13 cellular contexts compared by ENCODE assay signal in the genomic region with DNA sequence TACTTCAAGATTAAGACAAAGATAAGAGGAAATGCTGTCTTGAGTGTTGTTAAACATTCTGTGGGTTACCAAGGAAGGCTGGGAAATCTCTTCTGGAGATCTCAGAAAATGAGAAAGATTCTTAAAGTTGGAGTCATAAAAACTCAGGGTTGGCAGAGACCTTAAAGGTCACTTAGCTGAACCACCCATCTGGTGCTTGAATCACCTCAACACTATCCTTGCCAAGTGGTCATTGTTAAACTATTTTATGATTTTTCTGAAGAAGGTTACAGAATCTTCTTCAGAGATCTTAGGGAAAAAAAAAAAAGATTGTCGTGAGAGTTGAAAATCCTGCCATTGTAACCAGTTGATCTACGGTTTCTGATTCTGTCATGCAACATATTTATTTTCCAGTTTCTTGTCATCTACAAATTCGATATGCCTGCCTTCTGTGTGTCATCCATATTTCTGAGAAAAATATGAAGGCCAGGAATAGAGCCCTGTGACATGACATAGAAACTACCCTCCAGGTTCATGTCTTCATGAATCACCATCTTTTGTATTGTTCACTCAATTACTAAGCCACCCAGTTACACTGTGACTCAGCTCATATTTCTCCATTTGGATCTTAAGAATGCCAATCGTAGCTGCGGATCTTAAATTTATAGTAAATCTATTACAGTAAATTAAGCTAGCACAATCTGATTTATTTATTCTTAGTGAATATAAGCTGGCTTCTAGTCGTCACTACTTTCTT.
DNase-seq lines count a peak whose midpoint lies in the region; ATAC-seq, FAIRE-seq and TF ChIP-seq lines count a peak whose summit lies in the region.
"Had no signal": no experiment of that assay in that cellular context is flagged by ENCODE, and none has a peak within 500 bp of the region (broad histone marks: within the 10 kb centered on the region; RNA-seq: fewer than 3 reads in every experiment).

No MANE protein-coding gene starts in this region.

- no TSS peak for BruUV-seq in K562 (replicated peaks; lab: Mats Ljungman, UMichigan)

- H3K79me2 ChIP-seq in K562 (ENCODE audit: control insufficient read depth, insufficient read depth, low read length) = no peaks in the 10 kb centered on the region

- no peaks in the 10 kb centered on the region for H3K4me1 ChIP-seq in K562 (replicated peaks in 1 of 2; ENCODE audit: control insufficient read depth in 2 of 2, insufficient read depth in 2 of 2, low read length in 2 of 2)
- peaks cover 0 to 2% of the 10 kb centered on the region in 2 donors for H3K4me1 ChIP-seq in left lung
- H3K4me1 ChIP-seq: upper lobe of right lung had no signal

- no peaks in the 10 kb centered on the region for H3K9me3 ChIP-seq in K562 (replicated peaks; ENCODE audit: control insufficient read depth, insufficient read depth, low read depth, low read length)
- no peaks in the 10 kb centered on the region for H3K9me3 ChIP-seq in left lung
- H3K9me3 ChIP-seq: neutrophil, upper lobe of right lung had no signal

- DNase-seq in BJ (ENCODE audit: low read depth) = peak; percentile 90
- DNase-seq in HT1080 (ENCODE audit: low read depth) = peak; percentile 93
- DNase-seq in K562 (ENCODE audit: extremely low read depth in 1 of 4, low spot score in 3 of 4) = no peak
- DNase-seq in left lung = no peak
- DNase-seq in activated effector memory CD4-positive, alpha-beta T cell treated with anti-CD3 and anti-CD28 coated beads, Interleukin-2, amount 50 U/mL, for 16 hours = no peak
- DNase-seq in GM19238 (ENCODE audit: insufficient read length, low spot score) = no peak
- DNase-seq: activated naive CD4-positive, alpha-beta T cell treated with anti-CD3 and anti-CD28 coated beads, Interleukin-2, amount 50 U/mL, for 16 hours; endodermal cell; islet precursor cell; upper lobe of right lung had no signal

- in situ Hi-C loops in K562 (cut with MboI) = no loop called here

- TF ChIP-seq EP300 in K562 (IDR thresholded peaks at IDR 0.05; ENCODE audit: low read length) = no peak

- intact Hi-C loops in K562 (cut with micrococcal nuclease) = no loop called here
- intact Hi-C loops in left lung (cut with DNase I) = no loop called here

- 80% methylated on average over 6 of the region's 6 CpGs for WGBS in K562 (ENCODE audit: insufficient coverage, low coverage, missing lambda C conversion rate)

- no peaks in the 10 kb centered on the region for H4K20me1 ChIP-seq in K562 (replicated peaks; ENCODE audit: control insufficient read depth, insufficient read depth, low read length)

- no peak overlapping the region for H3K9ac ChIP-seq in K562 (ENCODE audit: insufficient read depth in 1 of 2, low read depth in 2 of 2, low read length in 2 of 2)

- POLR2A ChIA-PET in BJ (lab: Charles Lee) = no interaction called here
- POLR2A ChIA-PET in K562 (lab: Yijun Ruan, JAX) = interaction anchor here (0.5 to 1.0 kb wide), 3 partner anchors 8 to 70 kb away, joined by 3 to 4 read pairs (median 3); no protein-coding TSS in a partner anchor

- no peak for FAIRE-seq in K562 (lab: Jason Lieb, UNC)

- H3K4me3 ChIP-seq in BJ (ENCODE audit: low read depth, low read length) (no peak overlapping the region), K562 (no peak overlapping the region), left lung (no peak overlapping the region)
- H3K4me3 ChIP-seq: upper lobe of right lung had no signal

- no peak overlapping the region for H3K4me2 ChIP-seq in K562 (ENCODE audit: insufficient read depth, low read length)

- H3K9me1 ChIP-seq in K562 (ENCODE audit: control insufficient read depth, insufficient read depth, low read length) = no peaks in the 10 kb centered on the region

- no peak for TF ChIP-seq CTCF in BJ (IDR thresholded peaks at IDR 0.05; ENCODE audit: insufficient read depth, low read depth, low read length)
- no peak for TF ChIP-seq CTCF in K562 (IDR thresholded peaks at IDR 0.05 in 2 of 3, conservative IDR thresholded peaks at IDR 0.05 in 1 of 3; ENCODE audit: insufficient read depth in 2 of 3, low read depth in 1 of 3, low read length in 3 of 3)
- TF ChIP-seq CTCF in left lung (IDR thresholded peaks at IDR 0.05) = no peak

- ATAC-seq in K562 (no peak; the same call in 2 of the 3 replicates), left lung (peak; percentile 43), HG03460 (IDR thresholded peaks at IDR 0.05; ENCODE audit: unreplicated experiment) (no peak), GM18867 (IDR thresholded peaks at IDR 0.05; ENCODE audit: unreplicated experiment) (no peak)
- ATAC-seq: upper lobe of right lung had no signal

- no peak for TF ChIP-seq POLR2A in K562 (conservative IDR thresholded peaks at IDR 0.05)

- H3K27me3 ChIP-seq in BJ (ENCODE audit: control insufficient read depth, insufficient read depth, low read length) (no peaks in the 10 kb centered on the region), K562 (ENCODE audit: control insufficient read depth in 2 of 2, insufficient read depth in 2 of 2, low read length in 2 of 2) (no peaks in the 10 kb centered on the region), left lung (no peaks in the 10 kb centered on the region)
- H3K27me3 ChIP-seq: neutrophil, upper lobe of right lung had no signal

- H3K36me3 ChIP-seq in BJ (ENCODE audit: control insufficient read depth, insufficient read depth, low read length) = no peaks in the 10 kb centered on the region
- H3K36me3 ChIP-seq in K562 (ENCODE audit: control insufficient read depth, insufficient read depth, low read length) = peaks cover 69% of the 10 kb centered on the region
- peaks cover 0 to 4% of the 10 kb centered on the region in 2 donors for H3K36me3 ChIP-seq in left lung
- H3K36me3 ChIP-seq: neutrophil had no signal

- no peak for TF ChIP-seq RAD21 in K562 (CRISPR knock-in tag; conservative IDR thresholded peaks at IDR 0.05 in 1 of 2, IDR thresholded peaks at IDR 0.05 in 1 of 2)

- CTCF ChIA-PET in BJ (lab: Yijun Ruan, JAX) (interaction anchor here (1.0 kb wide), 1 partner anchor 125 kb away, joined by 3 read pairs; no protein-coding TSS in a partner anchor), K562 (lab: Yijun Ruan, JAX; ENCODE audit: low intra/inter-chr PET ratio) (no interaction called here)

- no peak overlapping the region for H3K27ac ChIP-seq in K562 (ENCODE audit: extremely low read depth, low read depth, low read length)
- H3K27ac ChIP-seq in left lung = no peak overlapping the region
- H3K27ac ChIP-seq: neutrophil, upper lobe of right lung had no signal

- H2AFZ ChIP-seq in K562 (ENCODE audit: low read depth, low read length) = no peak overlapping the region

TF ChIP-seq in K562, 482 proteins besides CTCF, POLR2A, EP300 and RAD21:
- peak; percentile 98 for TF ChIP-seq FOXJ2 (tag; IDR thresholded peaks at IDR 0.05)
- no peak for TF ChIP-seq AFF1 (IDR thresholded peaks at IDR 0.05; ENCODE audit: low read depth in 1 of 2, partially characterized antibody in 2 of 2)
- TF ChIP-seq GATA2 (CRISPR knock-in tag; IDR thresholded peaks at IDR 0.05) = 0 out of 2 replicates have a peak, but pooled peaks have one; percentile 15

Comparison
In these comparisons a context has a peak if more than half of its experiments do, and no peak if none do; other contexts are left out.
1. DNase-seq: peak in BJ (single experiment) and HT1080 (single experiment); none in K562 (0 of 4), left lung (0 of 2), activated effector memory CD4-positive, alpha-beta T cell treated with anti-CD3 and anti-CD28 coated beads, Interleukin-2, amount 50 U/mL, for 16 hours (single experiment) and GM19238 (single experiment).